In the genomic region with DNA sequence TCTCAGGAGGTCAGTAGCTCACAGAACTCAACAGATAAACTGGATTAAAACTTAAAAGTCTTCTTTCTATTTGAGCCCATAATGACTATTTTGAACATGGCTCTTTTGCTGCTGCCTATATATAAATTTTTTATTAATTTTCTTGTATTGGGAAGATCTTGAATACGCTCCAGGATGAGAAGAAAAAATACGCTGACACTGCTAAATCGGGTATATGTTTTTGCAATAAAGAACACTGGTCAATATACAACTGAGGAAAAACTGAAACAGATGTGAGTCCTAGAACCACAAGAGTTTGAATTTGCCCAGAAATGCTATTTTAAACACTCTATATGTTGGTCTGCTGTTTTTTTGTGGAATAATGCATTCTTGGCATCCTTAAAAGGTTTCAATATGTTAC, we compare ENCODE assay signal across 24 cellular contexts. TPM values are rescaled to one million over a fixed set of nuclear protein-coding genes. Genes with fewer than 3 reads are reported as not detected.
"Had no signal": no experiment of that assay in that cellular context is flagged by ENCODE, and none has a peak within 500 bp of the region (broad histone marks: within the 10 kb centered on the region; RNA-seq: fewer than 3 reads in every experiment).

No MANE protein-coding gene starts in this region.

- H3K27ac Mint-ChIP-seq: activated CD4-positive, alpha-beta T cell treated with anti-CD3 and anti-CD28 coated beads for 36 hours; activated naive CD4-positive, alpha-beta T cell treated with anti-CD3 and anti-CD28 coated beads, Interleukin-2, amount 50 U/mL, for 72 hours; activated T-cell treated with anti-CD3 and anti-CD28 coated beads, Interleukin-2, amount 50 U/mL, for 72 hours; mesothelial cell of epicardium; naive thymus-derived CD4-positive, alpha-beta T cell; stimulated activated naive CD8-positive, alpha-beta T cell treated with anti-CD3 and anti-CD28 coated beads, Interleukin-15, Interleukin-2, amounts not matched to agents 100 ng/mL and 50 ng/mL, for 24 hours had no signal

- H3K9me3 Mint-ChIP-seq: activated T-cell treated with anti-CD3 and anti-CD28 coated beads, Interleukin-2, amount 50 U/mL, for 72 hours; neural crest cell; stimulated activated naive CD8-positive, alpha-beta T cell treated with anti-CD3 and anti-CD28 coated beads, Interleukin-15, Interleukin-2, amounts not matched to agents 100 ng/mL and 50 ng/mL, for 24 hours had no signal

- FAIRE-seq: endometrium, urothelium cell line had no signal

- DNase-seq: activated CD4-positive, alpha-beta T cell treated with anti-CD3 and anti-CD28 coated beads for 36 hours; activated CD4-positive, CD25-positive, alpha-beta regulatory T cell; activated naive CD4-positive, alpha-beta T cell; activated T-cell treated with anti-CD3 and anti-CD28 coated beads for 4 hours; activated T-cell treated with anti-CD3 and anti-CD28 coated beads, Interleukin-2, amount 50 U/mL, for 72 hours; anterior cingulate cortex; body of pancreas; colonic mucosa; effector CD8-positive, alpha-beta T cell; head of caudate nucleus; naive thymus-derived CD4-positive, alpha-beta T cell; nucleus accumbens; stimulated activated CD4-positive, alpha-beta T cell treated with anti-CD3 and anti-CD28 coated beads, Interleukin-12 subunit alpha, Interleukin-12 subunit beta, amount 100 ng/mL, for 4 hours; stimulated activated CD4-positive, alpha-beta T cell treated with anti-CD3 and anti-CD28 coated beads, Interleukin-4, amount 100 ng/mL, for 1 hour had no signal

- H3K9me3 ChIP-seq: body of pancreas, colonic mucosa, right atrium auricular region, thoracic aorta had no signal

- H3K4me3 ChIP-seq: body of pancreas, colonic mucosa, right atrium auricular region, thoracic aorta had no signal

- H3K36me3 ChIP-seq: colonic mucosa, right atrium auricular region, thoracic aorta had no signal

- H3K4me1 ChIP-seq: body of pancreas, colonic mucosa, right atrium auricular region had no signal

- H3K27me3 Mint-ChIP-seq: stimulated activated naive CD8-positive, alpha-beta T cell treated with anti-CD3 and anti-CD28 coated beads, Interleukin-15, Interleukin-2, amounts not matched to agents 100 ng/mL and 50 ng/mL, for 24 hours had no signal

- ATAC-seq: activated CD4-positive, alpha-beta T cell treated with anti-CD3 and anti-CD28 coated beads for 36 hours; activated naive CD4-positive, alpha-beta T cell treated with anti-CD3 and anti-CD28 coated beads, Interleukin-2, amount 50 U/mL, for 72 hours; activated T-cell treated with anti-CD3 and anti-CD28 coated beads, Interleukin-2, amount 50 U/mL, for 72 hours; body of pancreas; naive thymus-derived CD4-positive, alpha-beta T cell had no signal

- H3K4me1 Mint-ChIP-seq: activated CD4-positive, alpha-beta T cell treated with anti-CD3 and anti-CD28 coated beads for 36 hours; naive thymus-derived CD4-positive, alpha-beta T cell had no signal

- H3K27ac ChIP-seq: body of pancreas, colonic mucosa, epithelial cell of prostate, right atrium auricular region, thoracic aorta had no signal

- H3K4me3 Mint-ChIP-seq: activated CD4-positive, alpha-beta T cell treated with anti-CD3 and anti-CD28 coated beads for 36 hours; activated T-cell treated with anti-CD3 and anti-CD28 coated beads, Interleukin-2, amount 50 U/mL, for 72 hours; mesothelial cell of epicardium; naive thymus-derived CD4-positive, alpha-beta T cell; neural crest cell; stimulated activated naive CD8-positive, alpha-beta T cell treated with anti-CD3 and anti-CD28 coated beads, Interleukin-15, Interleukin-2, amounts not matched to agents 100 ng/mL and 50 ng/mL, for 24 hours had no signal

- H3K27me3 ChIP-seq: body of pancreas, colonic mucosa, right atrium auricular region had no signal

- H3K36me3 Mint-ChIP-seq: activated naive CD4-positive, alpha-beta T cell treated with anti-CD3 and anti-CD28 coated beads, Interleukin-2, amount 50 U/mL, for 72 hours; naive thymus-derived CD4-positive, alpha-beta T cell had no signal

RNA-seq across cellular contexts. Expression of gene WNT5A, which starts 20.6 kb away (rescaled TPM):
- total RNA-seq: activated CD4-positive, alpha-beta T cell treated with anti-CD3 and anti-CD28 coated beads for 36 hours; activated naive CD4-positive, alpha-beta T cell treated with anti-CD3 and anti-CD28 coated beads, Interleukin-2, amount 50 U/mL, for 72 hours; T-helper 1 cell treated with Interleukin-12 subunit alpha and Interleukin-12 subunit beta and Interleukin-4 antibody, amounts not matched to agents 30 ng/mL and 1 ng/mL, for 36 hours had no signal
- polyA plus RNA-seq: naive thymus-derived CD4-positive, alpha-beta T cell had no signal
